ENCODE assay signal across 9 cellular contexts in the genomic region with DNA sequence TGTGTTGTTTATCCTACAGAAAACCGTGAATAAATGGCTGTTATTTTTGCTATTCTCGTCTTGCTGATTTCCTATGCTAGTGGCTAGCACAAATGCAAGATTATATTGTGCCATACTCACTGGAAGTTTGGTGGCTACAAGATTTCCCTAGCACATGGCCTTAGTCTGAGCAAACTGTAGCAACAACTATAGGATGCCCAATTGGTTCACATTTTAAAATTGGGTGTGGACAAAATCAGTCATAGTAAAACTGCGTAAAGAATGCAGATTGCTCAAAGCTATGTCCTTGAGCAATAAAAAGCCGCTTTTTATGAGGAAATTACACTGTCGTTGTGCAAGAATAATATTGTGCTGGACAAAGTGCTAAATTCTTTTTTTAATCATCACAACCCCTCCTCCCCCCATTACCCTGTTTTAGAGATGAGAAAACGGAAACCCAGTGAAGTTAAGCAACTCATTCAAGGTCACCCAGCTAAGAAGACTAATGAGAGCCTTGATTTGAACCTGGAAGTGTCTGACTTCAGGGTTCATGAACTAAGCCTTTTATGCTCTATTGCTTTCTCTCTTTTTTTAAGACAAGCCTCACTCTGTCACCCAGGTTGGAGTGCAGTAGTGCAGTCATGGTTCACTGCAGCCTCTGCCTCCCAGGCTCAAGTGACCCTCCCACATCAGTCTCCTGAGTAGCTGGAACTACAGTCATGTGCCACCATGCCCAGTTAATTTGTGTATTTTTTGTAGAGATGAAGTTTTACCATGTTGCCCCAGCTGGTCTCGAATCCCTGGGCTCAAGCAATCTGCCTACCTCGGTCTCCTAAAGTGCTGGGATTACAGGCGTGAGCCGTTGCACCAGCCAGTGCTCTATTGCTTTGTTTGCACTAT.
DNase-seq lines count a peak whose midpoint lies in the region; ATAC-seq and TF ChIP-seq lines count a peak whose summit lies in the region.
"Had no signal": no experiment of that assay in that cellular context is flagged by ENCODE, and none has a peak within 500 bp of the region (broad histone marks: within the 10 kb centered on the region; RNA-seq: fewer than 3 reads in every experiment).

No MANE protein-coding gene starts in this region.

- peak; percentile 15 for DNase-seq in GM12864 (ENCODE audit: low read depth)
- DNase-seq in Panc1 (ENCODE audit: low read depth, low spot score): peak; percentile 90
- DNase-seq in fibroblast of pulmonary artery (ENCODE audit: low read depth): peak; percentile 99
- DNase-seq in smooth muscle cell (lab: John Stamatoyannopoulos, UW; ENCODE audit: unreplicated experiment): no peak
- DNase-seq in activated naive CD4-positive, alpha-beta T cell treated with anti-CD3 and anti-CD28 coated beads for 36 hours: no peak

- no peak overlapping the region for H3K4me3 ChIP-seq in GM12864 (ENCODE audit: low read depth, low read length)
- H3K4me3 ChIP-seq in Panc1 (ENCODE audit: low read depth in 2 of 2, low read length in 2 of 2): peak overlapping the region; percentile 6 to 42; a peak in 3 of 4 replicates
- H3K4me3 ChIP-seq in fibroblast of pulmonary artery (replicated peaks; ENCODE audit: low read depth, low read length): peak overlapping the region; percentile 8
- peak overlapping the region; percentile 3 for H3K4me3 ChIP-seq in smooth muscle cell

- in situ Hi-C loops in Panc1 (cut with HindIII; ENCODE audit: low pct_unique_long_range_greater_than_20kb, low sequenced_read_pairs): no loop called here

- H4K20me1 ChIP-seq in smooth muscle cell (ENCODE audit: low read depth): no peaks in the 10 kb centered on the region

- no peaks in the 10 kb centered on the region for H3K27me3 Mint-ChIP-seq in activated naive CD4-positive, alpha-beta T cell treated with anti-CD3 and anti-CD28 coated beads for 36 hours (ENCODE audit: low read depth)

- peak overlapping the region; percentile 82 for H3K9ac ChIP-seq in smooth muscle cell (ENCODE audit: low read depth)

- no peaks in the 10 kb centered on the region for H3K4me1 Mint-ChIP-seq in activated naive CD4-positive, alpha-beta T cell treated with anti-CD3 and anti-CD28 coated beads for 36 hours (ENCODE audit: low read depth)

- H3F3A ChIP-seq in smooth muscle cell (ENCODE audit: low read depth): peaks cover 8% of the 10 kb centered on the region

- ATAC-seq in HG02623 (IDR thresholded peaks at IDR 0.05; ENCODE audit: unreplicated experiment) (peak; percentile 63), Panc1 (peak; percentile 81), GM21737 (IDR thresholded peaks at IDR 0.05; ENCODE audit: unreplicated experiment) (no peak), HG02970 (IDR thresholded peaks at IDR 0.05; ENCODE audit: low FRiP score, unreplicated experiment) (no peak)

- POLR2A ChIA-PET in Panc1 (lab: Charles Lee): no interaction called here

- TF ChIP-seq CTCF in GM12864 (IDR thresholded peaks at IDR 0.05; ENCODE audit: low read depth, low read length, missing control alignments): no peak
- TF ChIP-seq CTCF in Panc1 (IDR thresholded peaks at IDR 0.05): no peak
- no peak for TF ChIP-seq CTCF in fibroblast of pulmonary artery (IDR thresholded peaks at IDR 0.05; ENCODE audit: low read length, missing control alignments)
- no peak for TF ChIP-seq CTCF in smooth muscle cell (IDR thresholded peaks at IDR 0.05; ENCODE audit: borderline replicate concordance, insufficient read depth, poor library complexity, severe bottlenecking)

- H3K9me3 Mint-ChIP-seq in activated naive CD4-positive, alpha-beta T cell treated with anti-CD3 and anti-CD28 coated beads for 36 hours: no peaks in the 10 kb centered on the region
- H3K9me3 Mint-ChIP-seq: T-helper 1 cell treated with Interleukin-12 subunit alpha and Interleukin-12 subunit beta and Interleukin-4 antibody, amounts not matched to agents 30 μg/mL and 1 μg/mL, for 36 hours had no signal

- BruUV-seq in Panc1 (replicated peaks; lab: Mats Ljungman, UMichigan): no TSS peak

- H3K79me2 ChIP-seq in smooth muscle cell (ENCODE audit: low read depth): peaks cover 33% of the 10 kb centered on the region

- peaks cover 92% of the 10 kb centered on the region for H3K4me1 ChIP-seq in Panc1 (ENCODE audit: control insufficient read depth, insufficient read depth, low read length)
- H3K4me1 ChIP-seq in smooth muscle cell (ENCODE audit: low read depth): peaks cover 6% of the 10 kb centered on the region

- no peak overlapping the region for H3K4me3 Mint-ChIP-seq in activated naive CD4-positive, alpha-beta T cell treated with anti-CD3 and anti-CD28 coated beads for 36 hours
- H3K4me3 Mint-ChIP-seq: T-helper 1 cell treated with Interleukin-12 subunit alpha and Interleukin-12 subunit beta and Interleukin-4 antibody, amounts not matched to agents 30 μg/mL and 1 μg/mL, for 36 hours had no signal

- no peak overlapping the region for H3K27ac Mint-ChIP-seq in activated naive CD4-positive, alpha-beta T cell treated with anti-CD3 and anti-CD28 coated beads for 36 hours
- H3K27ac Mint-ChIP-seq: T-helper 1 cell treated with Interleukin-12 subunit alpha and Interleukin-12 subunit beta and Interleukin-4 antibody, amounts not matched to agents 30 μg/mL and 1 μg/mL, for 36 hours had no signal

- H3K36me3 ChIP-seq in Panc1 (ENCODE audit: control insufficient read depth, insufficient read depth, low read length) (no peaks in the 10 kb centered on the region), smooth muscle cell (ENCODE audit: low read depth) (no peaks in the 10 kb centered on the region)

- no peak overlapping the region for H2AFZ ChIP-seq in smooth muscle cell (ENCODE audit: low read depth)

- H3K27ac ChIP-seq in Panc1 (ENCODE audit: low read length) (peak overlapping the region; percentile 99), smooth muscle cell (ENCODE audit: low read depth) (peak overlapping the region; percentile 96)

- no peaks in the 10 kb centered on the region for H3K9me3 ChIP-seq in Panc1 (ENCODE audit: control insufficient read depth, insufficient read depth, low read depth, low read length)
- H3K9me3 ChIP-seq in smooth muscle cell (replicated peaks; ENCODE audit: low read depth): no peaks in the 10 kb centered on the region

- H3K36me3 Mint-ChIP-seq in activated naive CD4-positive, alpha-beta T cell treated with anti-CD3 and anti-CD28 coated beads for 36 hours (ENCODE audit: low read depth): no peaks in the 10 kb centered on the region

- intact Hi-C loops in Panc1 (cut with micrococcal nuclease; ENCODE audit: unreplicated experiment): loop anchor here (5.0 kb wide), 2 partner anchors 56 to 71 kb away; no protein-coding TSS in a partner anchor
- intact Hi-C loops in activated naive CD4-positive, alpha-beta T cell treated with anti-CD3 and anti-CD28 coated beads for 36 hours (cut with micrococcal nuclease): no loop called here

- H3K27me3 ChIP-seq in Panc1 (ENCODE audit: control insufficient read depth, insufficient read depth, low read length) (no peaks in the 10 kb centered on the region), smooth muscle cell (ENCODE audit: low read depth) (no peaks in the 10 kb centered on the region)

- peak overlapping the region; percentile 71 for H3K4me2 ChIP-seq in smooth muscle cell

- 31% methylated on average over 10 of the region's 10 CpGs for WGBS in smooth muscle cell (ENCODE audit: low lambda C conversion rate)

- CTCF ChIA-PET in Panc1 (lab: Charles Lee): interaction anchor here (0.6 kb wide), 1 partner anchor 18 kb away, joined by 3 read pairs; no protein-coding TSS in a partner anchor
- CTCF ChIA-PET in activated naive CD4-positive, alpha-beta T cell treated with anti-CD3 and anti-CD28 coated beads for 36 hours (lab: Charles Lee): no interaction called here

Comparison
In these comparisons a context has a peak if more than half of its experiments do, and no peak if none do; other contexts are left out.
1. DNase-seq: peak in GM12864 (single experiment), Panc1 (single experiment) and fibroblast of pulmonary artery (single experiment); none in smooth muscle cell (single experiment) and activated naive CD4-positive, alpha-beta T cell treated with anti-CD3 and anti-CD28 coated beads for 36 hours (single experiment).
2. ATAC-seq: peak in HG02623 (single experiment) and Panc1 (single experiment); none in GM21737 (single experiment) and HG02970 (single experiment).